ENCODE assay signal across 17 cellular contexts in the genomic region with DNA sequence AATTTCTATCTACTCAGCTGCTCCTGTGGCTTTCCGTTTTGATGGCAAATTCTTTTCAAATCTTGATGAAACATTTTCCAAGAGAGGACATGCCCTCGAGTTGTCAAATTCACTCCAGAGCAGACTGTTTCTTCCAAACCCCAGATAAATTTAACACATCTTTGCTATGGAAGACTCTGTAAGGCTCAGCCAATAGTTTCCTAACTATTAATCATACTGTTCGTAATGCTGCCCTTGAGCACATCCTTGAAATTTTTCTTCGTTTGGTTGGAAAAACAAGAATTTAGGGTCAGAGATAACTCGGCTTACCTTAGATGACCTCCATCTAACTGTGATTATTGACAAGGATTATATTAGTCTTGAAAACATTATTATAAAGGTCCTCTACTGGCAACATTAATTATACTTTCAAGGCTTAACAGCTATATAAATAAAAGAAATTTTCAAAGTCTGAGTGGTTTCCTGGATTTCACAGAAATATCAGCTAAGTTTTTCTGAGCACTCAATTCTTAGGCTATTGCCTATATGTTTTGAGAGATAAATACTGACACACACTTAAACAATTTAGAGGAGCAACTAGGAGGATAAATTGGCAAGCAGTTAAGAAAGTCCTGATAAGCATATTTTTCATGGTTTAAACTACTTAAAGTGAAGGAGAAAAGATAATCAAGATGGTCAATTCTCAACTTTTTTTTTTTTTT. TPM values are rescaled to one million over a fixed set of nuclear protein-coding genes. Genes with fewer than 3 reads are reported as not detected.
DNase-seq lines count a peak whose midpoint lies in the region; ATAC-seq and TF ChIP-seq lines count a peak whose summit lies in the region.
"Had no signal": no experiment of that assay in that cellular context is flagged by ENCODE, and none has a peak within 500 bp of the region (broad histone marks: within the 10 kb centered on the region; RNA-seq: fewer than 3 reads in every experiment).

No MANE protein-coding gene starts in this region.

- H3K4me3 ChIP-seq in GM23248 (peak overlapping the region; percentile 32), fibroblast of the aortic adventitia (ENCODE audit: low read depth, low read length) (no peak overlapping the region)
- H3K4me3 ChIP-seq: GM12878, MG63 had no signal

- CTCF ChIA-PET in activated naive CD4-positive, alpha-beta T cell treated with anti-CD3 and anti-CD28 coated beads, Interleukin-2, amount 10 ng/mL, durations not matched to agents 7 days and 5 days (lab: Charles Lee), result interaction anchor here (0.7 kb wide), 1 partner anchor 127 kb away, joined by 3 read pairs; no protein-coding TSS in a partner anchor

- H3F3A ChIP-seq in GM23248 (ENCODE audit: insufficient read depth), result peaks cover 33% of the 10 kb centered on the region

- no peaks in the 10 kb centered on the region for H3K27me3 ChIP-seq in GM23248 (replicated peaks; ENCODE audit: insufficient read depth)
- H3K27me3 ChIP-seq: MG63 had no signal

- no peaks in the 10 kb centered on the region for H3K9me2 ChIP-seq in GM23248 (ENCODE audit: insufficient read depth)

- no peaks in the 10 kb centered on the region for H3K9me3 ChIP-seq in GM23248 (ENCODE audit: low read depth)
- H3K9me3 ChIP-seq: MG63 had no signal

- H3K4me1 Mint-ChIP-seq in activated T-cell treated with anti-CD3 and anti-CD28 coated beads, Interleukin-2, amount 50 U/mL, for 4 hours (ENCODE audit: low read depth), result peaks cover 11% of the 10 kb centered on the region
- H3K4me1 Mint-ChIP-seq in activated naive CD4-positive, alpha-beta T cell treated with anti-CD3 and anti-CD28 coated beads, Interleukin-2, amount 10 ng/mL, durations not matched to agents 7 days and 5 days, result peaks cover 22% of the 10 kb centered on the region
- H3K4me1 Mint-ChIP-seq in CD14-positive monocyte, result peaks cover 23% of the 10 kb centered on the region

- H3K9me3 Mint-ChIP-seq in activated T-cell treated with anti-CD3 and anti-CD28 coated beads, Interleukin-2, amount 50 U/mL, for 4 hours, result peaks cover 4% of the 10 kb centered on the region
- peaks cover 12% of the 10 kb centered on the region for H3K9me3 Mint-ChIP-seq in activated naive CD4-positive, alpha-beta T cell treated with anti-CD3 and anti-CD28 coated beads, Interleukin-2, amount 10 ng/mL, durations not matched to agents 7 days and 5 days
- H3K9me3 Mint-ChIP-seq in CD14-positive monocyte, result peaks cover 6 to 25% (median 15%) of the 10 kb centered on the region in 7 donors

- WGBS in GM23248 (ENCODE audit: low coverage in 1 of 2, low lambda C conversion rate in 2 of 2, missing lambda C conversion rate in 2 of 2), 2 experiments, result 10% methylated on average over 5 of the region's 5 CpGs

- peaks cover 4% of the 10 kb centered on the region for H3K36me3 Mint-ChIP-seq in activated T-cell treated with anti-CD3 and anti-CD28 coated beads, Interleukin-2, amount 50 U/mL, for 4 hours (ENCODE audit: insufficient read depth)
- peaks cover 15% of the 10 kb centered on the region for H3K36me3 Mint-ChIP-seq in activated naive CD4-positive, alpha-beta T cell treated with anti-CD3 and anti-CD28 coated beads, Interleukin-2, amount 10 ng/mL, durations not matched to agents 7 days and 5 days
- H3K36me3 Mint-ChIP-seq in CD14-positive monocyte, result peaks cover 8 to 10% of the 10 kb centered on the region in 2 donors

- H3K4me3 Mint-ChIP-seq in activated T-cell treated with anti-CD3 and anti-CD28 coated beads, Interleukin-2, amount 50 U/mL, for 4 hours, result no peak overlapping the region
- no peak overlapping the region for H3K4me3 Mint-ChIP-seq in activated naive CD4-positive, alpha-beta T cell treated with anti-CD3 and anti-CD28 coated beads, Interleukin-2, amount 10 ng/mL, durations not matched to agents 7 days and 5 days
- peak overlapping the region in 1 of 2 donors; percentile 54 for H3K4me3 Mint-ChIP-seq in CD14-positive monocyte

- H3K9ac ChIP-seq in GM23248, result peak overlapping the region; percentile 32
- H3K9ac ChIP-seq: KMS-11 had no signal

- DNase-seq in GM23248 (peak; percentile 55), amniotic epithelial cell (ENCODE audit: low read depth) (peak; percentile 58), fibroblast of the aortic adventitia (ENCODE audit: low read depth) (peak; percentile 83), CD14-positive monocyte (ENCODE audit: low spot score) (no peak)
- DNase-seq in activated T-cell treated with anti-CD3 and anti-CD28 coated beads, Interleukin-2, amount 50 U/mL, for 4 hours, result no peak
- DNase-seq in activated naive CD4-positive, alpha-beta T cell treated with anti-CD3 and anti-CD28 coated beads, Interleukin-2, amount 10 ng/mL, durations not matched to agents 7 days and 5 days, result no peak
- DNase-seq: C1 segment of cervical spinal cord, DMS153, MG63, NCI-H1105, NCI-H1694 treated with DMSO at 0.1 percent for 48 hours, NCI-H446, Right ventricle myocardium superior had no signal

- ATAC-seq in activated T-cell treated with anti-CD3 and anti-CD28 coated beads, Interleukin-2, amount 50 U/mL, for 4 hours, result no peak
- ATAC-seq in GM19397 (IDR thresholded peaks at IDR 0.05; ENCODE audit: unreplicated experiment), result no peak
- ATAC-seq: GM12878 had no signal

- in situ Hi-C loops in GM23248 (cut with MboI), result no loop called here

- H2AFZ ChIP-seq in GM23248, result peak overlapping the region; percentile 48

- peaks cover 34% of the 10 kb centered on the region for H3K27me3 Mint-ChIP-seq in activated T-cell treated with anti-CD3 and anti-CD28 coated beads, Interleukin-2, amount 50 U/mL, for 4 hours (ENCODE audit: low read depth)
- peaks cover 56% of the 10 kb centered on the region for H3K27me3 Mint-ChIP-seq in activated naive CD4-positive, alpha-beta T cell treated with anti-CD3 and anti-CD28 coated beads, Interleukin-2, amount 10 ng/mL, durations not matched to agents 7 days and 5 days
- H3K27me3 Mint-ChIP-seq in CD14-positive monocyte (ENCODE audit: low read depth in 3 of 3), result peaks cover 45 to 54% (median 48%) of the 10 kb centered on the region in 3 donors

- H3K36me3 ChIP-seq in GM23248 (ENCODE audit: low read depth), result no peaks in the 10 kb centered on the region
- H3K36me3 ChIP-seq: MG63 had no signal

- H4K20me1 ChIP-seq in GM23248 (ENCODE audit: insufficient read depth), result no peaks in the 10 kb centered on the region

- intact Hi-C loops in CD14-positive monocyte (cut with micrococcal nuclease), result no loop called here

- peaks cover 25% of the 10 kb centered on the region for H3K4me1 ChIP-seq in GM23248 (ENCODE audit: insufficient read depth)

- TF ChIP-seq CTCF in fibroblast of the aortic adventitia (IDR thresholded peaks at IDR 0.05; ENCODE audit: insufficient read depth, low read length), result no peak
- TF ChIP-seq CTCF in CD14-positive monocyte (IDR thresholded peaks at IDR 0.05), result no peak

- no peaks in the 10 kb centered on the region for H3K79me2 ChIP-seq in GM23248 (ENCODE audit: insufficient read depth)

- no peak overlapping the region for H3K27ac Mint-ChIP-seq in activated naive CD4-positive, alpha-beta T cell treated with anti-CD3 and anti-CD28 coated beads, Interleukin-2, amount 10 ng/mL, durations not matched to agents 7 days and 5 days
- no peak overlapping the region for H3K27ac Mint-ChIP-seq in CD14-positive monocyte

- H3K4me2 ChIP-seq in GM23248 (ENCODE audit: unreplicated experiment), result peak overlapping the region; percentile 80
- H3K4me2 ChIP-seq: KMS-11 had no signal

- peak overlapping the region; percentile 53 for H3K27ac ChIP-seq in GM23248
- H3K27ac ChIP-seq: KMS-11 had no signal

RNA-seq across cellular contexts. Expression of a gene that starts 2.5 kb away (rescaled TPM):
- 2.1 and 2.4 TPM in 2 replicates for total RNA-seq in GM23248 (2014; rRNA removed; shearing (Covaris generic))
- polyA plus RNA-seq in GM23248 (2016; fragmentation: Nextera tagmentation; extraction: Ambion mirVana), result 2.9 TPM in 2 replicates
- total RNA-seq in fibroblast of the aortic adventitia (ENCODE audit: low replicate concordance), result 17.1 and 56.9 TPM in 2 replicates
- under 1 TPM in 1 of 3 donors, not detected in 2; 0.23 TPM for total RNA-seq in activated T-cell treated with anti-CD3 and anti-CD28 coated beads, Interleukin-2, amount 50 U/mL, for 4 hours
- under 1 TPM in 1 of 2 donors, not detected in 1; 0.19 TPM for polyA plus RNA-seq in CD14-positive monocyte
- total RNA-seq: G401, GM12878 had no signal

RNA-seq across cellular contexts. Expression of a gene that starts 18.8 kb away (rescaled TPM):
- total RNA-seq in GM23248 (2014; rRNA removed; shearing (Covaris generic)), result 29.2 and 30.1 TPM in 2 replicates
- 32.3 and 32.8 TPM in 2 replicates for polyA plus RNA-seq in GM23248 (2016; fragmentation: Nextera tagmentation; extraction: Ambion mirVana)
- total RNA-seq in fibroblast of the aortic adventitia (ENCODE audit: low replicate concordance), result 46.5 and 51.4 TPM in 2 replicates
- 100 to 1,000 TPM; 137 to 149 (median 144) TPM for total RNA-seq in activated T-cell treated with anti-CD3 and anti-CD28 coated beads, Interleukin-2, amount 50 U/mL, for 4 hours
- 10 to 100 TPM in 1 of 2 donors, 1 to 10 TPM in 1; 8.8 to 20.2 TPM for polyA plus RNA-seq in CD14-positive monocyte

RNA-seq across cellular contexts. Expression of a gene that starts 19.8 kb away (rescaled TPM):
- 23.0 and 38.0 TPM in 2 replicates for total RNA-seq in GM23248 (2014; rRNA removed; shearing (Covaris generic))
- polyA plus RNA-seq in GM23248 (2016; fragmentation: Nextera tagmentation; extraction: Ambion mirVana) (222 and 225 TPM in 2 replicates), CD14-positive monocyte (100 to 1,000 TPM; 123 to 134 TPM)
- 29.1 and 34.4 TPM in 2 replicates for total RNA-seq in fibroblast of the aortic adventitia (ENCODE audit: low replicate concordance)
- 10 to 100 TPM; 46.4 to 51.9 (median 51.6) TPM for total RNA-seq in activated T-cell treated with anti-CD3 and anti-CD28 coated beads, Interleukin-2, amount 50 U/mL, for 4 hours

Comparison
In these comparisons a context has a peak if more than half of its experiments do, and no peak if none do; other contexts are left out.
1. DNase-seq: peak in GM23248 (single experiment), amniotic epithelial cell (single experiment) and fibroblast of the aortic adventitia (single experiment); none in activated T-cell treated with anti-CD3 and anti-CD28 coated beads, Interleukin-2, amount 50 U/mL, for 4 hours (single experiment), activated naive CD4-positive, alpha-beta T cell treated with anti-CD3 and anti-CD28 coated beads, Interleukin-2, amount 10 ng/mL, durations not matched to agents 7 days and 5 days (single experiment) and CD14-positive monocyte (single experiment).